In genomic region chr1:175191654-175192053, GRCh38 we compare ENCODE assay signal across 8 cellular contexts. TPM values are rescaled to one million over a fixed set of nuclear protein-coding genes. Genes with fewer than 3 reads are reported as not detected.
DNase-seq lines count a peak whose midpoint lies in the region; ATAC-seq and TF ChIP-seq lines count a peak whose summit lies in the region.

No MANE protein-coding gene starts in this region.

- H3K4me3 ChIP-seq in GM06990 (replicated peaks; ENCODE audit: low read depth, low read length) = peak overlapping the region; percentile 79
- H3K4me3 ChIP-seq in fibroblast of the aortic adventitia (ENCODE audit: low read depth, low read length) = peak overlapping the region; percentile 61
- peak overlapping the region; percentile 70 for H3K4me3 ChIP-seq in trophoblast cell (ENCODE audit: low read depth, low read length)

- no peak overlapping the region for H3K18ac ChIP-seq in trophoblast cell (ENCODE audit: low read length)

- no peak overlapping the region for H3K23ac ChIP-seq in trophoblast cell (ENCODE audit: low read length)

- no peak overlapping the region for H2AK5ac ChIP-seq in trophoblast cell (ENCODE audit: low read length)

- no peak overlapping the region for H2BK5ac ChIP-seq in trophoblast cell (ENCODE audit: low read depth, low read length, poor library complexity)

- no peak overlapping the region for H4K12ac ChIP-seq in trophoblast cell (ENCODE audit: low read depth, low read length)

- no peaks in the 10 kb centered on the region for H3K27me3 Mint-ChIP-seq in T-helper 2 cell treated with Interferon-gamma antibody and Interleukin-4, amounts not matched to agents 5 μg/mL and 100 μg/mL, for 36 hours (ENCODE audit: low read depth)

- ATAC-seq in HG02642 (IDR thresholded peaks at IDR 0.05; ENCODE audit: poor library complexity, unreplicated experiment) = peak; percentile 28

- H3K9me3 ChIP-seq in trophoblast cell (ENCODE audit: insufficient read depth, low read depth, low read length) = no peaks in the 10 kb centered on the region

- H3K4me1 Mint-ChIP-seq in T-helper 2 cell treated with Interferon-gamma antibody and Interleukin-4, amounts not matched to agents 5 μg/mL and 100 μg/mL, for 36 hours (ENCODE audit: low read depth) = peaks cover 57% of the 10 kb centered on the region

- H2AFZ ChIP-seq in trophoblast cell (ENCODE audit: insufficient read depth, low read length, poor library complexity) = no peak overlapping the region

- peak overlapping the region; percentile 61 for H3K4ac ChIP-seq in trophoblast cell (ENCODE audit: low read depth, low read length)

- H3K9ac ChIP-seq in trophoblast cell (ENCODE audit: low read length) = peak overlapping the region; percentile 87

- H2BK120ac ChIP-seq in trophoblast cell (ENCODE audit: insufficient read depth, low read length, poor library complexity) = no peak overlapping the region

- H3K9me3 Mint-ChIP-seq in T-helper 2 cell treated with Interferon-gamma antibody and Interleukin-4, amounts not matched to agents 5 μg/mL and 100 μg/mL, for 36 hours = no peaks in the 10 kb centered on the region

- peak overlapping the region; percentile 98 for H3K4me3 Mint-ChIP-seq in T-helper 2 cell treated with Interferon-gamma antibody and Interleukin-4, amounts not matched to agents 5 μg/mL and 100 μg/mL, for 36 hours

- no peak overlapping the region for H3K27ac ChIP-seq in trophoblast cell (ENCODE audit: low read depth, low read length)

- H3K27ac Mint-ChIP-seq in T-helper 2 cell treated with Interferon-gamma antibody and Interleukin-4, amounts not matched to agents 5 μg/mL and 100 μg/mL, for 36 hours = peak overlapping the region; percentile 61

- DNase-seq in GM06990 (ENCODE audit: extremely low read depth, insufficient read length) (no peak), fibroblast of the aortic adventitia (ENCODE audit: low read depth) (peak; percentile 3), trophoblast cell (peak in 1 of 2 donors; percentile 37), glomerular visceral epithelial cell (ENCODE audit: extremely low spot score) (no peak), dedifferentiated amniotic fluid mesenchymal stem cell (ENCODE audit: extremely low spot score) (no peak), NCI-H2081 (lab: John Stamatoyannopoulos, UW) (no peak)
- no peak for DNase-seq in T-helper 2 cell treated with Interferon-gamma antibody and Interleukin-4, amounts not matched to agents 5 μg/mL and 100 μg/mL, for 36 hours (ENCODE audit: low spot score)

- WGBS in trophoblast cell (ENCODE audit: extremely low coverage, insufficient coverage, insufficient read length) = no CpG with 5 or more reads among the region's 7 CpGs

- H4K8ac ChIP-seq in trophoblast cell (ENCODE audit: low read depth, low read length) = no peak overlapping the region

- H3K4me2 ChIP-seq in trophoblast cell (ENCODE audit: low read length) = peak overlapping the region; percentile 68

- no peak overlapping the region for H3K14ac ChIP-seq in trophoblast cell (ENCODE audit: low read length)

- no peaks in the 10 kb centered on the region for H3K27me3 ChIP-seq in GM06990 (replicated peaks; ENCODE audit: control insufficient read depth, insufficient read depth, low read length)
- no peaks in the 10 kb centered on the region for H3K27me3 ChIP-seq in trophoblast cell (ENCODE audit: insufficient read depth, low read length)

- TF ChIP-seq CTCF in GM06990 (IDR thresholded peaks at IDR 0.05; ENCODE audit: insufficient read depth, low read length, poor library complexity, severe bottlenecking) (no peak), fibroblast of the aortic adventitia (IDR thresholded peaks at IDR 0.05; ENCODE audit: insufficient read depth, low read length) (no peak)

- H3K36me3 ChIP-seq in GM06990 (ENCODE audit: control insufficient read depth, insufficient read depth, low read length) = no peaks in the 10 kb centered on the region
- peaks cover 1 to 3% of the 10 kb centered on the region in 2 experiments for H3K36me3 ChIP-seq in trophoblast cell (ENCODE audit: control insufficient read depth in 1 of 2, insufficient read depth in 2 of 2, low read length in 2 of 2)

- H3K79me1 ChIP-seq in trophoblast cell (ENCODE audit: low read length) = peaks cover 16% of the 10 kb centered on the region

- no peak overlapping the region for H2BK12ac ChIP-seq in trophoblast cell (ENCODE audit: low read length)

- peaks cover 54% of the 10 kb centered on the region for H3K36me3 Mint-ChIP-seq in T-helper 2 cell treated with Interferon-gamma antibody and Interleukin-4, amounts not matched to agents 5 μg/mL and 100 μg/mL, for 36 hours (ENCODE audit: low read depth)

- H4K91ac ChIP-seq in trophoblast cell (ENCODE audit: low read depth, low read length) = no peak overlapping the region

- peaks cover 11% of the 10 kb centered on the region for H3K79me2 ChIP-seq in trophoblast cell (ENCODE audit: control insufficient read depth, insufficient read depth, low read length, poor library complexity)

- peaks cover 9 to 19% of the 10 kb centered on the region in 2 experiments for H3K4me1 ChIP-seq in trophoblast cell (ENCODE audit: control insufficient read depth in 1 of 2, insufficient read depth in 2 of 2, low read length in 2 of 2)

RNA-seq across cellular contexts. Expression of gene KIAA0040, which starts 0.9 kb away (rescaled TPM):
- 0.33 and 0.99 TPM in 2 replicates for total RNA-seq in fibroblast of the aortic adventitia (ENCODE audit: low replicate concordance)
- 101 and 110 TPM in 2 replicates for polyA plus RNA-seq in trophoblast cell (2013)
